In genomic region chr11:30774451-30774850, GRCh38 we compare ENCODE assay signal across 17 cellular contexts.
DNase-seq lines count a peak whose midpoint lies in the region; ATAC-seq and TF ChIP-seq lines count a peak whose summit lies in the region.
"Had no signal": no experiment of that assay in that cellular context is flagged by ENCODE, and none has a peak within 500 bp of the region (broad histone marks: within the 10 kb centered on the region; RNA-seq: fewer than 3 reads in every experiment).

No MANE protein-coding gene starts in this region.

- no peak for ATAC-seq in GM18873 (IDR thresholded peaks at IDR 0.05; ENCODE audit: low FRiP score, unreplicated experiment)

- H3K4me1 Mint-ChIP-seq in brain (peaks cover 32% of the 10 kb centered on the region), HFFc6 (ENCODE audit: low read depth) (no peaks in the 10 kb centered on the region)

- intact Hi-C loops in A673 (cut with micrococcal nuclease; ENCODE audit: unreplicated experiment), result no loop called here

- POLR2A ChIA-PET in A673 (lab: Charles Lee; ENCODE audit: low non-redundant PET), result no interaction called here

- H3K4me1 ChIP-seq in A673 (ENCODE audit: insufficient read depth, low read length, poor library complexity, severe bottlenecking), result peaks cover 12% of the 10 kb centered on the region

- no peaks in the 10 kb centered on the region for H3K36me3 Mint-ChIP-seq in brain
- no peaks in the 10 kb centered on the region for H3K36me3 Mint-ChIP-seq in HFFc6 (ENCODE audit: low read depth)

- CTCF ChIA-PET in A673 (lab: Charles Lee), result interaction anchor here (1.3 kb wide), 1 partner anchor 140 kb away, joined by 3 read pairs; no protein-coding TSS in a partner anchor

- no peaks in the 10 kb centered on the region for H3K27me3 Mint-ChIP-seq in brain
- H3K27me3 Mint-ChIP-seq in HFFc6 (ENCODE audit: insufficient read depth), result peaks cover 2% of the 10 kb centered on the region; the same call in 1 of the 2 replicates
- H3K27me3 Mint-ChIP-seq: CD4-positive, alpha-beta T cell had no signal

- DNase-seq in A673 (ENCODE audit: low spot score), result peak; percentile 45
- DNase-seq in inferior parietal cortex (ENCODE audit: extremely low spot score), result peak; percentile 16
- peak; percentile 25 for DNase-seq in pons (ENCODE audit: low spot score)
- no peak for DNase-seq in A172 (ENCODE audit: low spot score)
- DNase-seq in foreskin melanocyte, result no peak
- DNase-seq in HFFc6, result no peak
- DNase-seq: AML-193; CD4-positive, alpha-beta T cell; DMS79 treated with DMSO at 0.1 percent for 48 hours; GM23248; KG1; NCI-H1092; NCI-H1694; NCI-H345; NCI-H526 treated with DMSO at 0.1 percent for 48 hours had no signal

- H3K9me3 ChIP-seq in A673 (ENCODE audit: low read depth, low read length, poor library complexity, severe bottlenecking), result no peaks in the 10 kb centered on the region

- no peaks in the 10 kb centered on the region for H3K27me3 ChIP-seq in A673 (replicated peaks; ENCODE audit: insufficient read depth, low read depth, low read length, poor library complexity)

- TF ChIP-seq CTCF in A673 (conservative IDR thresholded peaks at IDR 0.05; ENCODE audit: low read depth, low read length) (no peak), brain (conservative IDR thresholded peaks at IDR 0.05) (no peak), HFFc6 (IDR thresholded peaks at IDR 0.05) (no peak)

- H3K27ac Mint-ChIP-seq in brain (peak overlapping the region; percentile 3 to 97 (median 84)), HFFc6 (no peak overlapping the region)
- H3K27ac Mint-ChIP-seq: CD4-positive, alpha-beta T cell had no signal

- H3K27ac ChIP-seq in A673 (ENCODE audit: low read depth, low read length, poor library complexity, severe bottlenecking), result no peak overlapping the region
- H3K27ac ChIP-seq: GM23248 had no signal

- H3K9me3 Mint-ChIP-seq in brain (peaks cover 0 to 14% (median 0%) of the 10 kb centered on the region in 5 experiments), HFFc6 (peaks cover 43% of the 10 kb centered on the region)

- no peak overlapping the region for H3K4me3 ChIP-seq in A673 (ENCODE audit: low read depth, low read length, poor library complexity, severe bottlenecking)
- H3K4me3 ChIP-seq: GM23248 had no signal

- BruUV-seq in A673 (replicated peaks; lab: Mats Ljungman, UMichigan), result no TSS peak

- no peaks in the 10 kb centered on the region for H3K36me3 ChIP-seq in A673 (ENCODE audit: insufficient read depth, low read length, poor library complexity, severe bottlenecking)

- peak overlapping the region; percentile 18 to 85 (median 72) for H3K4me3 Mint-ChIP-seq in brain
- no peak overlapping the region for H3K4me3 Mint-ChIP-seq in HFFc6
- H3K4me3 Mint-ChIP-seq: CD4-positive, alpha-beta T cell had no signal

Comparison
In these comparisons a context has a peak if more than half of its experiments do, and no peak if none do; other contexts are left out.
1. DNase-seq: peak in A673 (single experiment), inferior parietal cortex (single experiment) and pons (single experiment); none in A172 (single experiment), foreskin melanocyte (single experiment) and HFFc6 (single experiment).